ENCODE assay signal across 13 cellular contexts in the genomic region with DNA sequence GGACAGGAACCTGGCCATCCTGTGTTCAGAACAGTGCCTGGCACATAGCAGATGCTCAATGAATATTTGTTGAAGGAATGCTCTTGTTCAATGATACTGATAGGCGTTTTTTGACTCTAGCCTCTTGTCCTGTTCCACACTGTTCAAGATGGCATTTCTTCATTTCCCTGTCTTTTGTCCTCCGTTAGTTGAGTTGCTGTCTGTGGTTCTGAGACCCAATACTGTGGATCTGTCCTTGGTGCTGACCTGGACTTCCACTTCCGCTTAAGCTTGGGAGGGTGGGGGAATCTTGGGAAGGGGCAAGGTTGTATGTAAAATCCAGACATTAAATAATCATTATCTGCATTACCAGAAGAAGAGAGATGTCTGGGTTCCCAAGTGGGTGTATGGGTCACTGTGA. TPM values are rescaled to one million over a fixed set of nuclear protein-coding genes. Genes with fewer than 3 reads are reported as not detected.
DNase-seq lines count a peak whose midpoint lies in the region; ATAC-seq, FAIRE-seq and TF ChIP-seq lines count a peak whose summit lies in the region.
"Had no signal": no experiment of that assay in that cellular context is flagged by ENCODE, and none has a peak within 500 bp of the region (broad histone marks: within the 10 kb centered on the region; RNA-seq: fewer than 3 reads in every experiment).

No MANE protein-coding gene starts in this region.

- no peak overlapping the region for H3K4me3 Mint-ChIP-seq in activated T-cell treated with anti-CD3 and anti-CD28 coated beads, Interleukin-2, amount 50 U/mL, for 72 hours
- no peak overlapping the region for H3K4me3 Mint-ChIP-seq in activated T-cell treated with anti-CD3 and anti-CD28 coated beads, Interleukin-2, amount 50 U/mL, for 4 hours
- H3K4me3 Mint-ChIP-seq: activated naive CD4-positive, alpha-beta T cell treated with anti-CD3 and anti-CD28 coated beads, Interleukin-2, amount 50 U/mL, for 24 hours had no signal

- H2BK12ac ChIP-seq in H1 (ENCODE audit: low read depth, low read length): no peak overlapping the region

- TF ChIP-seq CTCF in H1 (IDR thresholded peaks at IDR 0.05; ENCODE audit: control extremely low read depth in 1 of 3, insufficient read depth in 1 of 3, low read depth in 1 of 3, low read length in 3 of 3): no peak
- TF ChIP-seq CTCF in osteoblast (IDR thresholded peaks at IDR 0.05; ENCODE audit: extremely low read depth, low read depth, low read length): no peak

- H2BK120ac ChIP-seq in H1 (replicated peaks; ENCODE audit: low read depth, low read length): no peak overlapping the region

- POLR2A ChIA-PET in H1 (lab: Charles Lee; ENCODE audit: partially characterized antibody): no interaction called here

- no peak for TF ChIP-seq POLR2A in H1 (IDR thresholded peaks at IDR 0.05; ENCODE audit: control extremely low read depth in 1 of 2, low read depth in 2 of 2, low read length in 2 of 2)

- no peak for DNase-seq in activated T-cell treated with anti-CD3 and anti-CD28 coated beads, Interleukin-2, amount 50 U/mL, for 72 hours
- no peak for DNase-seq in activated T-cell treated with anti-CD3 and anti-CD28 coated beads, Interleukin-2, amount 50 U/mL, for 4 hours
- DNase-seq in NCI-H226: peak; percentile 22
- no peak for DNase-seq in H1 (ENCODE audit: low read depth in 1 of 2, low spot score in 2 of 2)
- peak; percentile 41 for DNase-seq in osteoblast (ENCODE audit: insufficient read length, low spot score, missing footprints)
- no peak for DNase-seq in COLO829 (ENCODE audit: low spot score)
- DNase-seq in head of caudate nucleus: no peak
- no peak for DNase-seq in DMS 273 (lab: John Stamatoyannopoulos, UW; ENCODE audit: unreplicated experiment)
- DNase-seq: effector CD4-positive, alpha-beta T cell had no signal

- H3K27me3 Mint-ChIP-seq in activated T-cell treated with anti-CD3 and anti-CD28 coated beads, Interleukin-2, amount 50 U/mL, for 72 hours (ENCODE audit: low read depth): peaks cover 29% of the 10 kb centered on the region
- peaks cover 3% of the 10 kb centered on the region for H3K27me3 Mint-ChIP-seq in activated T-cell treated with anti-CD3 and anti-CD28 coated beads, Interleukin-2, amount 50 U/mL, for 4 hours (ENCODE audit: low read depth)

- no peak overlapping the region for H3K4ac ChIP-seq in H1 (replicated peaks; ENCODE audit: insufficient read length, low read depth, low read length)

- no peak overlapping the region for H3K4me3 ChIP-seq in H1 (ENCODE audit: extremely low read depth in 1 of 4, insufficient read depth in 2 of 4, low read depth in 3 of 4, low read length in 4 of 4)
- no peak overlapping the region for H3K4me3 ChIP-seq in osteoblast (ENCODE audit: insufficient read depth, low read length)

- CTCF ChIA-PET in H1 (lab: Charles Lee; ENCODE audit: partially characterized antibody): interaction anchor here (1.2 to 37.0 kb wide), 2 partner anchors 15 to 33 kb away, joined by 3 to 703 read pairs; a partner anchor contains a TSS

- no peak overlapping the region for H4K5ac ChIP-seq in H1 (ENCODE audit: insufficient read length, low read depth, low read length)

- no peak for ATAC-seq in activated T-cell treated with anti-CD3 and anti-CD28 coated beads, Interleukin-2, amount 50 U/mL, for 72 hours (replicated peaks in 1 of 2)
- no peak for ATAC-seq in activated T-cell treated with anti-CD3 and anti-CD28 coated beads, Interleukin-2, amount 50 U/mL, for 4 hours
- ATAC-seq: Panc1 had no signal

- FAIRE-seq in H1 (lab: Jason Lieb, UNC): peak; percentile 80

- H3K27me3 ChIP-seq in H1 (replicated peaks in 1 of 4; ENCODE audit: control insufficient read depth in 3 of 4, extremely low read depth in 1 of 4, insufficient read depth in 3 of 4, low read length in 3 of 4): no peaks in the 10 kb centered on the region; a peak in 1 of 7 replicates
- peaks cover 14% of the 10 kb centered on the region for H3K27me3 ChIP-seq in osteoblast (ENCODE audit: insufficient read depth, low read length)

- H4K8ac ChIP-seq in H1 (ENCODE audit: extremely low read depth, insufficient read depth, low read length): no peak overlapping the region

- TF ChIP-seq RAD21 in H1 (IDR thresholded peaks at IDR 0.05 in 1 of 2, conservative IDR thresholded peaks at IDR 0.05 in 1 of 2; ENCODE audit: low read depth in 2 of 2, low read length in 2 of 2): no peak

- no peaks in the 10 kb centered on the region for H3K36me3 ChIP-seq in H1 (ENCODE audit: control insufficient read depth in 2 of 4, insufficient read depth in 4 of 4, low read length in 3 of 4)
- H3K36me3 ChIP-seq in osteoblast (ENCODE audit: insufficient read depth, low read length): no peaks in the 10 kb centered on the region

- no peaks in the 10 kb centered on the region for H3K79me2 ChIP-seq in H1 (ENCODE audit: control insufficient read depth in 1 of 2, insufficient read depth in 2 of 2, low read length in 2 of 2)
- no peaks in the 10 kb centered on the region for H3K79me2 ChIP-seq in osteoblast (ENCODE audit: insufficient read depth, low read length)

- H2BK20ac ChIP-seq in H1 (ENCODE audit: low read length): no peak overlapping the region

- no peak overlapping the region for H2AK5ac ChIP-seq in H1 (ENCODE audit: low read depth, low read length)

- no peak for TF ChIP-seq EP300 in H1 (IDR thresholded peaks at IDR 0.05; ENCODE audit: borderline replicate concordance in 1 of 2, low read depth in 2 of 2, low read length in 2 of 2)

- H3K9me3 Mint-ChIP-seq in activated T-cell treated with anti-CD3 and anti-CD28 coated beads, Interleukin-2, amount 50 U/mL, for 72 hours: no peaks in the 10 kb centered on the region
- H3K9me3 Mint-ChIP-seq in activated T-cell treated with anti-CD3 and anti-CD28 coated beads, Interleukin-2, amount 50 U/mL, for 4 hours: no peaks in the 10 kb centered on the region
- H3K9me3 Mint-ChIP-seq: activated naive CD4-positive, alpha-beta T cell treated with anti-CD3 and anti-CD28 coated beads, Interleukin-2, amount 50 U/mL, for 24 hours had no signal

- H2AFZ ChIP-seq in H1 (ENCODE audit: low read length) (no peak overlapping the region), osteoblast (ENCODE audit: low read length) (no peak overlapping the region)

- peak overlapping the region; percentile 77 for H3K27ac Mint-ChIP-seq in activated T-cell treated with anti-CD3 and anti-CD28 coated beads, Interleukin-2, amount 50 U/mL, for 72 hours
- H3K27ac Mint-ChIP-seq: activated naive CD4-positive, alpha-beta T cell treated with anti-CD3 and anti-CD28 coated beads, Interleukin-2, amount 50 U/mL, for 24 hours had no signal

- H3K79me1 ChIP-seq in H1 (ENCODE audit: low read depth, low read length): no peaks in the 10 kb centered on the region

- no peak overlapping the region for H3K56ac ChIP-seq in H1 (replicated peaks; ENCODE audit: insufficient read length, low read depth, low read length)

- H3K9me3 ChIP-seq in H1 (ENCODE audit: insufficient read depth in 2 of 2, low read depth in 1 of 2, low read length in 1 of 2) (no peaks in the 10 kb centered on the region), osteoblast (ENCODE audit: low read depth, low read length) (no peaks in the 10 kb centered on the region)

- H3K23me2 ChIP-seq in H1 (ENCODE audit: low read depth, low read length): no peaks in the 10 kb centered on the region

- no peak overlapping the region for H3K23ac ChIP-seq in H1 (ENCODE audit: insufficient read length)

- H3K18ac ChIP-seq in H1 (ENCODE audit: extremely low read depth, low read length): no peak overlapping the region

- no peak overlapping the region for H4K91ac ChIP-seq in H1 (replicated peaks; ENCODE audit: insufficient read length, low read length)

- no peak overlapping the region for H2BK15ac ChIP-seq in H1 (ENCODE audit: low read length)

- H4K20me1 ChIP-seq in H1 (replicated peaks in 1 of 2; ENCODE audit: control insufficient read depth in 1 of 2, insufficient read depth in 2 of 2, low read length in 2 of 2) (no peaks in the 10 kb centered on the region), osteoblast (ENCODE audit: insufficient read depth, low read length) (no peaks in the 10 kb centered on the region)

- WGBS in H1 (ENCODE audit: extremely low coverage in 1 of 2, insufficient coverage in 1 of 2, insufficient read length in 1 of 2, insufficient replicate concordance in 2 of 2, low coverage in 1 of 2, low lambda C conversion rate in 2 of 2, missing lambda C conversion rate in 1 of 2), 2 experiments: 30% methylated on average over 3 of the region's 3 CpGs; no CpG with 5 or more reads in 1 of the 2 experiments

- peaks cover 19% of the 10 kb centered on the region for H3K4me1 Mint-ChIP-seq in activated T-cell treated with anti-CD3 and anti-CD28 coated beads, Interleukin-2, amount 50 U/mL, for 72 hours (ENCODE audit: low read depth)
- peaks cover 13% of the 10 kb centered on the region for H3K4me1 Mint-ChIP-seq in activated T-cell treated with anti-CD3 and anti-CD28 coated beads, Interleukin-2, amount 50 U/mL, for 4 hours (ENCODE audit: low read depth)

- H3K4me1 ChIP-seq in H1 (replicated peaks in 1 of 4; ENCODE audit: control insufficient read depth in 3 of 4, insufficient read depth in 4 of 4, low read length in 3 of 4) (no peaks in the 10 kb centered on the region), osteoblast (ENCODE audit: insufficient read depth, low read length) (peaks cover 13% of the 10 kb centered on the region)

- no peak overlapping the region for H2BK5ac ChIP-seq in H1 (ENCODE audit: low read depth, low read length)

- H3K14ac ChIP-seq in H1 (ENCODE audit: insufficient read length): no peak overlapping the region

- H3K36me3 Mint-ChIP-seq in activated T-cell treated with anti-CD3 and anti-CD28 coated beads, Interleukin-2, amount 50 U/mL, for 72 hours (ENCODE audit: insufficient read depth in 2 of 2): no peaks in the 10 kb centered on the region
- H3K36me3 Mint-ChIP-seq in activated T-cell treated with anti-CD3 and anti-CD28 coated beads, Interleukin-2, amount 50 U/mL, for 4 hours (ENCODE audit: insufficient read depth): no peaks in the 10 kb centered on the region
- H3K36me3 Mint-ChIP-seq: activated naive CD4-positive, alpha-beta T cell treated with anti-CD3 and anti-CD28 coated beads, Interleukin-2, amount 50 U/mL, for 24 hours had no signal

- H3K27ac ChIP-seq in H1 (ENCODE audit: low read depth, low read length): no peak overlapping the region
- no peak overlapping the region for H3K27ac ChIP-seq in osteoblast (ENCODE audit: low read depth, low read length)
- H3K27ac ChIP-seq: VCaP had no signal

- intact Hi-C loops in head of caudate nucleus (cut with DNase I): loop anchor here (5.0 kb wide), 1 partner anchor 42 kb away; no protein-coding TSS in a partner anchor

- no peak overlapping the region for H3K9ac ChIP-seq in H1 (replicated peaks in 1 of 4; ENCODE audit: extremely low read depth in 1 of 4, low read depth in 3 of 4, low read length in 3 of 4)

- no peak overlapping the region for H3K4me2 ChIP-seq in H1 (ENCODE audit: insufficient read depth in 1 of 2, low read depth in 2 of 2, low read length in 2 of 2)
- no peak overlapping the region for H3K4me2 ChIP-seq in osteoblast (ENCODE audit: insufficient read depth, low read length)

RNA-seq across cellular contexts. Expression of a gene that starts 8.3 kb away (rescaled TPM):
- 100 to 1,000 TPM in 1 of 2 donors, 10 to 100 TPM in 1; 91.6 to 118 TPM for total RNA-seq in activated T-cell treated with anti-CD3 and anti-CD28 coated beads, Interleukin-2, amount 50 U/mL, for 72 hours
- 100 to 1,000 TPM in 1 of 3 donors, 10 to 100 TPM in 2; 90.6 to 123 (median 94.7) TPM for total RNA-seq in activated T-cell treated with anti-CD3 and anti-CD28 coated beads, Interleukin-2, amount 50 U/mL, for 4 hours
- total RNA-seq in H1 (2021; fragmentation: NEBNext Ultra II Directional; extraction: Animal tissue kit (Norgen Biotek cat#: 25700)): 0.78 and 1.0 TPM in 2 replicates
- 1.5 and 2.0 TPM in 2 replicates for polyA plus RNA-seq in H1 (2011; rRNA removed)
- 1.6 TPM for polyA plus RNA-seq in H1 (2011; cell fraction: cytosol; rRNA removed)
- 3.1 TPM for polyA plus RNA-seq in H1 (2011; cell fraction: nucleus; rRNA removed)
- 0.64 to 1.2 TPM (median 0.86 TPM) in 4 replicates for polyA plus RNA-seq in H1 (2012, experiment 1 of 2)
- 0.56 TPM for polyA plus RNA-seq in H1 (2012, experiment 2 of 2)
- 1.1 TPM for polyA plus RNA-seq in H1 (2013, experiment 1 of 2)
- polyA plus RNA-seq in H1 (2013, experiment 2 of 2): 1.1 TPM
- polyA minus RNA-seq in H1 (2011; rRNA and poly(A)+ RNA removed): 0.39 and 0.54 TPM in 2 replicates
- not detected for polyA minus RNA-seq in H1 (2011; cell fraction: cytosol; rRNA and poly(A)+ RNA removed)
- polyA minus RNA-seq in H1 (2011; cell fraction: nucleus; rRNA and poly(A)+ RNA removed): 2.1 TPM
- 6.5 and 7.2 TPM in 2 replicates for total RNA-seq in osteoblast
- polyA plus RNA-seq: neural cell had no signal

RNA-seq across cellular contexts. Expression of a gene that starts 13.2 kb away (rescaled TPM):
- 1 to 10 TPM in 1 of 2 donors, under 1 TPM in 1; 0.21 to 1.1 TPM for total RNA-seq in activated T-cell treated with anti-CD3 and anti-CD28 coated beads, Interleukin-2, amount 50 U/mL, for 72 hours
- total RNA-seq in activated T-cell treated with anti-CD3 and anti-CD28 coated beads, Interleukin-2, amount 50 U/mL, for 4 hours: under 1 TPM in 2 of 3 donors, not detected in 1; 0.53 to 0.87 TPM
- total RNA-seq in H1 (2021; fragmentation: NEBNext Ultra II Directional; extraction: Animal tissue kit (Norgen Biotek cat#: 25700)): 0.59 and 0.74 TPM in 2 replicates
- polyA plus RNA-seq in H1 (2011; rRNA removed): 4.3 TPM in 2 replicates
- 2.2 TPM for polyA plus RNA-seq in H1 (2011; cell fraction: cytosol; rRNA removed)
- 3.5 TPM for polyA plus RNA-seq in H1 (2011; cell fraction: nucleus; rRNA removed)
- 0.83 to 1.4 TPM (median 1.0 TPM) in 4 replicates for polyA plus RNA-seq in H1 (2012, experiment 1 of 2)
- polyA plus RNA-seq in H1 (2012, experiment 2 of 2): 1.2 TPM
- polyA plus RNA-seq in H1 (2013, experiment 1 of 2): 1.0 TPM
- polyA plus RNA-seq in H1 (2013, experiment 2 of 2): 0.75 TPM
- 1.4 and 1.5 TPM in 2 replicates for polyA minus RNA-seq in H1 (2011; rRNA and poly(A)+ RNA removed)
- polyA minus RNA-seq in H1 (2011; cell fraction: cytosol; rRNA and poly(A)+ RNA removed): 0.88 TPM
- polyA minus RNA-seq in H1 (2011; cell fraction: nucleus; rRNA and poly(A)+ RNA removed): 6.1 TPM
- total RNA-seq in osteoblast: 0.29 and 0.72 TPM in 2 replicates
- polyA plus RNA-seq: neural cell had no signal

RNA-seq across cellular contexts. Expression of a gene that starts 34.3 kb away (rescaled TPM):
- 10 to 100 TPM; 85.3 to 96.4 TPM for total RNA-seq in activated T-cell treated with anti-CD3 and anti-CD28 coated beads, Interleukin-2, amount 50 U/mL, for 72 hours
- total RNA-seq in activated T-cell treated with anti-CD3 and anti-CD28 coated beads, Interleukin-2, amount 50 U/mL, for 4 hours: 100 to 1,000 TPM; 102 to 114 (median 109) TPM
- total RNA-seq in H1 (2021; fragmentation: NEBNext Ultra II Directional; extraction: Animal tissue kit (Norgen Biotek cat#: 25700)): 28.7 and 34.0 TPM in 2 replicates
- 20.4 and 25.6 TPM in 2 replicates for polyA plus RNA-seq in H1 (2011; rRNA removed)
- 16.5 TPM for polyA plus RNA-seq in H1 (2011; cell fraction: cytosol; rRNA removed)
- 50.0 TPM for polyA plus RNA-seq in H1 (2011; cell fraction: nucleus; rRNA removed)
- 21.5 to 33.3 TPM (median 28.7 TPM) in 4 replicates for polyA plus RNA-seq in H1 (2012, experiment 1 of 2)
- 14.0 TPM for polyA plus RNA-seq in H1 (2012, experiment 2 of 2)
- 13.1 TPM for polyA plus RNA-seq in H1 (2013, experiment 1 of 2)
- polyA plus RNA-seq in H1 (2013, experiment 2 of 2): 12.1 TPM
- 13.7 and 13.8 TPM in 2 replicates for polyA minus RNA-seq in H1 (2011; rRNA and poly(A)+ RNA removed)
- polyA minus RNA-seq in H1 (2011; cell fraction: cytosol; rRNA and poly(A)+ RNA removed): 12.5 TPM
- 15.1 TPM for polyA minus RNA-seq in H1 (2011; cell fraction: nucleus; rRNA and poly(A)+ RNA removed)
- total RNA-seq in osteoblast: 14.5 and 17.4 TPM in 2 replicates

RNA-seq across cellular contexts. Expression of a gene that starts 38.1 kb away (rescaled TPM):
- total RNA-seq in activated T-cell treated with anti-CD3 and anti-CD28 coated beads, Interleukin-2, amount 50 U/mL, for 72 hours: 1 to 10 TPM; 6.9 to 7.3 TPM
- total RNA-seq in activated T-cell treated with anti-CD3 and anti-CD28 coated beads, Interleukin-2, amount 50 U/mL, for 4 hours: 1 to 10 TPM; 2.7 to 3.2 (median 3.0) TPM
- 3.6 and 4.3 TPM in 2 replicates for total RNA-seq in H1 (2021; fragmentation: NEBNext Ultra II Directional; extraction: Animal tissue kit (Norgen Biotek cat#: 25700))
- polyA plus RNA-seq in H1 (2011; rRNA removed): 1.1 and 1.6 TPM in 2 replicates
- polyA plus RNA-seq in H1 (2011; cell fraction: cytosol; rRNA removed): 1.8 TPM
- 2.0 TPM for polyA plus RNA-seq in H1 (2011; cell fraction: nucleus; rRNA removed)
- 3.4 to 5.3 TPM (median 3.6 TPM) in 4 replicates for polyA plus RNA-seq in H1 (2012, experiment 1 of 2)
- 0.26 TPM for polyA plus RNA-seq in H1 (2012, experiment 2 of 2)
- polyA plus RNA-seq in H1 (2013, experiment 1 of 2): 3.7 TPM
- 4.0 TPM for polyA plus RNA-seq in H1 (2013, experiment 2 of 2)
- polyA minus RNA-seq in H1 (2011; rRNA and poly(A)+ RNA removed): 5.0 and 9.2 TPM in 2 replicates
- 2.4 TPM for polyA minus RNA-seq in H1 (2011; cell fraction: cytosol; rRNA and poly(A)+ RNA removed)
- polyA minus RNA-seq in H1 (2011; cell fraction: nucleus; rRNA and poly(A)+ RNA removed): 18.0 TPM
- 13.4 and 15.6 TPM in 2 replicates for total RNA-seq in osteoblast

Comparison
In these comparisons a context has a peak if more than half of its experiments do, and no peak if none do; other contexts are left out.
1. DNase-seq: peak in NCI-H226 (single experiment) and osteoblast (single experiment); none in activated T-cell treated with anti-CD3 and anti-CD28 coated beads, Interleukin-2, amount 50 U/mL, for 72 hours (0 of 2), activated T-cell treated with anti-CD3 and anti-CD28 coated beads, Interleukin-2, amount 50 U/mL, for 4 hours (single experiment), H1 (0 of 2), COLO829 (single experiment), head of caudate nucleus (0 of 42) and DMS 273 (single experiment).
2. RNA of a gene that starts 8.3 kb away (total RNA-seq): 91.6 to 118 TPM in activated T-cell treated with anti-CD3 and anti-CD28 coated beads, Interleukin-2, amount 50 U/mL, for 72 hours and 90.6 to 123 TPM in activated T-cell treated with anti-CD3 and anti-CD28 coated beads, Interleukin-2, amount 50 U/mL, for 4 hours; 6.5 to 7.2 TPM in osteoblast and 0.78 to 1.0 TPM in H1; every median in the first group is over 10 times any median in the second.